Comparison of ENCODE assay signal across 8 cellular contexts in the genomic region with DNA sequence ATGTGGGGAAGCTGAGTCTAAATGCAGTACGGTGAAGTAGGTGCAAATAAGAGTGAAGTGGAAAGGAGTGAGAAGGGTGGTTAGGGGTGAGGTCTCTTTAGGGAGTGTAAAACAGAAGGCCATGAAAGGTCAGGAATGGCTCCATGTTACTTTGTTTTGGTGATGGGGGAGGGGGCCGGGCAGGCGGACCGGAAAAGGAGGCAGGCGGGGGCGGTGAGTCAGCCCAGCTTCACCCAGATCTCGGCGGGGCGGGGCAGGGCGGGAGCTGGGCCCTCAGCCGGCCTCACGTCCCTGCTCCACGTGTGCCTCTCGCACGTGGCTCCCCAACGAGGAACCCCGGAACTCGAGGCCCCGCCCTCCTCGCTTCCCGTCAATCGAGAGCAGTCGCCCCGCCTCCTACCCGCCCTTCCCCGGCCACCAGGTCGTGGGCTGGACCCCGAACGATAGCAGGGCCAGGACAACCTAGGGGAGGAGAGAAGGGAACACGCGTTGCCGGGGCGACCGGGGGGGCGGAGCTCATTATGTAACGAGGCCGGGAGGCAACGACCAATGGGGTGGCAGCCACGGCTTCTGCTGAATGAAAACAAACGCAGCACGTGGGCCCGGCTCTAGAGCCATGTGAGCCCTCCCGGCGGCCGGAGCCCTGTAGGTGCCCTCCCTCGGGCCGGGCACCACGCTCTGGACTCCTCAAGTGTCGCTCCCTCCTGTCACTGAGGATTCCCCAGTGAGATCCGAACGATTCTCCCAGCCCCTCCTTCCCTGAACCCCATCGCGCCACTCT. TPM values are rescaled to one million over a fixed set of nuclear protein-coding genes. Genes with fewer than 3 reads are reported as not detected.
DNase-seq lines count a peak whose midpoint lies in the region; ATAC-seq and TF ChIP-seq lines count a peak whose summit lies in the region.

No MANE protein-coding gene starts in this region.

- peak overlapping the region; percentile 95 for H3K4me3 ChIP-seq in epithelial cell of esophagus (ENCODE audit: low read length)

- no TSS peak for BruUV-seq in Calu3 (replicated peaks; lab: Mats Ljungman, UMichigan)

- peaks cover 73% of the 10 kb centered on the region for H3K4me1 Mint-ChIP-seq in Calu3 (ENCODE audit: low read depth, unreplicated experiment)
- peaks cover 27 to 51% (median 42%) of the 10 kb centered on the region in 3 donors for H3K4me1 Mint-ChIP-seq in IgD-negative memory B cell

- TF ChIP-seq CTCF in Calu3 (IDR thresholded peaks at IDR 0.05; ENCODE audit: unreplicated experiment) = no peak
- TF ChIP-seq CTCF in epithelial cell of esophagus (IDR thresholded peaks at IDR 0.05; ENCODE audit: insufficient read depth, low read depth, low read length, missing control alignments) = no peak

- H3K27me3 Mint-ChIP-seq in Calu3 (ENCODE audit: unreplicated experiment) (no peaks in the 10 kb centered on the region), IgD-negative memory B cell (no peaks in the 10 kb centered on the region)

- H3K9me3 Mint-ChIP-seq in Calu3 (ENCODE audit: low read depth, unreplicated experiment) (no peaks in the 10 kb centered on the region), IgD-negative memory B cell (no peaks in the 10 kb centered on the region)

- peak; percentile 62 for ATAC-seq in GM21528 (IDR thresholded peaks at IDR 0.05; ENCODE audit: low FRiP score, unreplicated experiment)

- intact Hi-C loops in Calu3 (cut with micrococcal nuclease; ENCODE audit: unreplicated experiment) = loop anchor here (1.0 to 5.0 kb wide), 3 partner anchors 119 to 482 kb away; partner anchors contain the start of gene PSMD3

- CTCF ChIA-PET in Calu3 (lab: Charles Lee) = interaction anchor here (0.5 to 16.6 kb wide), 68 partner anchors 9 to 1532 kb away, joined by 3 to 1006 read pairs (median 4); partner anchors contain the start of genes CASC3, CDC6, CSF3 and ERBB2

- peak overlapping the region; percentile 80 for H3K4me3 Mint-ChIP-seq in Calu3 (ENCODE audit: low read depth, unreplicated experiment)
- H3K4me3 Mint-ChIP-seq in IgD-negative memory B cell = peak overlapping the region; percentile 92 to 98 (median 97)

- H3K36me3 Mint-ChIP-seq in Calu3 (ENCODE audit: insufficient read depth, unreplicated experiment) = peaks cover 79% of the 10 kb centered on the region
- peaks cover 4% of the 10 kb centered on the region for H3K36me3 Mint-ChIP-seq in IgD-negative memory B cell

- DNase-seq in Calu3 (peak; percentile 100), OCI-M2 (lab: John Stamatoyannopoulos, UW; ENCODE audit: unreplicated experiment) (peak; percentile 85), activated T-cell treated with anti-CD3 and anti-CD28 coated beads for 48 hours (ENCODE audit: low read depth) (peak; percentile 99), epithelial cell of esophagus (ENCODE audit: low read depth) (peak; percentile 100), mucosa of gallbladder (ENCODE audit: low spot score) (peak; percentile 100)
- DNase-seq in stimulated activated CD8-positive, alpha-beta memory T cell treated with anti-CD3 and anti-CD28 coated beads, Interleukin-4, amount 100 ng/mL, for 1 hour (ENCODE audit: low read depth in 2 of 2, low spot score in 1 of 2) = peak; percentile 98

- H3K27ac Mint-ChIP-seq in Calu3 (ENCODE audit: unreplicated experiment) (peak overlapping the region; percentile 85), IgD-negative memory B cell (peak overlapping the region; percentile 74 to 100 (median 93))

RNA-seq across cellular contexts. Expression of gene NR1D1, which starts 1.4 kb away (rescaled TPM):
- total RNA-seq in Calu3 (2022) = 35.0 and 36.4 TPM in 2 replicates
- polyA plus RNA-seq in IgD-negative memory B cell = 3.6 TPM
- 34.7 TPM for total RNA-seq in mucosa of gallbladder

RNA-seq across cellular contexts. Expression of gene MSL1, which starts 22.7 kb away (rescaled TPM):
- total RNA-seq in Calu3 (2022) (505 and 524 TPM in 2 replicates), mucosa of gallbladder (90.9 TPM)
- 10.1 TPM for polyA plus RNA-seq in IgD-negative memory B cell

RNA-seq across cellular contexts. Expression of gene THRA, which starts 36.3 kb away (rescaled TPM):
- 107 and 133 TPM in 2 replicates for total RNA-seq in Calu3 (2022)
- polyA plus RNA-seq in IgD-negative memory B cell = 4.6 TPM
- 78.7 TPM for total RNA-seq in mucosa of gallbladder

RNA-seq across cellular contexts. Expression of gene CASC3, which starts 41.3 kb away (rescaled TPM):
- total RNA-seq in Calu3 (2022) = 541 and 621 TPM in 2 replicates
- polyA plus RNA-seq in IgD-negative memory B cell = 49.9 TPM
- 78.5 TPM for total RNA-seq in mucosa of gallbladder

RNA-seq across cellular contexts. Expression of gene MED24, which starts 44.8 kb away (rescaled TPM):
- 679 and 725 TPM in 2 replicates for total RNA-seq in Calu3 (2022)
- 51.9 TPM for polyA plus RNA-seq in IgD-negative memory B cell
- 74.2 TPM for total RNA-seq in mucosa of gallbladder

Comparison
In these comparisons a context has a peak if more than half of its experiments do, and no peak if none do; other contexts are left out.
1. Peak in every context shown above with its lines: DNase-seq, ATAC-seq and H3K4me3 ChIP-seq.